In genomic region chr1:156080598-156081173, GRCh38 we compare ENCODE assay signal across 1 cellular context.
TF ChIP-seq lines count a peak whose summit lies in the region.

No MANE protein-coding gene starts in this region.

TF ChIP-seq in IMR-90, 13 proteins besides CTCF, POLR2A, EP300 and RAD21:
- TF ChIP-seq NFE2L2 (IDR thresholded peaks at IDR 0.05; ENCODE audit: low read depth, low read length): no peak
- no peak for TF ChIP-seq SMC3 (IDR thresholded peaks at IDR 0.05; ENCODE audit: low read depth, low read length)
- TF ChIP-seq RFX5 (IDR thresholded peaks at IDR 0.05; ENCODE audit: low read depth, low read length): no peak
- no peak for TF ChIP-seq FOS (IDR thresholded peaks at IDR 0.05; ENCODE audit: low read depth, low read length)
- no peak for TF ChIP-seq CEBPB (IDR thresholded peaks at IDR 0.05; ENCODE audit: low read depth, low read length)
- no peak for TF ChIP-seq MXI1 (IDR thresholded peaks at IDR 0.05; ENCODE audit: borderline replicate concordance, low read depth, low read length)
- TF ChIP-seq ELK1 (IDR thresholded peaks at IDR 0.05; ENCODE audit: borderline replicate concordance, low read depth, low read length): no peak
- no peak for TF ChIP-seq USF2 (IDR thresholded peaks at IDR 0.05; ENCODE audit: low read depth, low read length)
- TF ChIP-seq MAFK (IDR thresholded peaks at IDR 0.05; ENCODE audit: low read depth, low read length): no peak
- TF ChIP-seq MAZ (IDR thresholded peaks at IDR 0.05; ENCODE audit: borderline replicate concordance, low read depth, low read length): no peak
- no peak for TF ChIP-seq RCOR1 (IDR thresholded peaks at IDR 0.05; ENCODE audit: insufficient replicate concordance, low read length)
- no peak for TF ChIP-seq BHLHE40 (IDR thresholded peaks at IDR 0.05; ENCODE audit: low read depth, low read length)
- TF ChIP-seq CHD1 (IDR thresholded peaks at IDR 0.05; ENCODE audit: low read depth, low read length): no peak
